In genomic region chr18:11989966-11990380, GRCh38 we compare ENCODE assay signal across 16 cellular contexts. TPM values are rescaled to one million over a fixed set of nuclear protein-coding genes. Genes with fewer than 3 reads are reported as not detected.
A peak's percentile ranks its signal among the peaks of the same experiment; 100 is the strongest.
DNase-seq lines count a peak whose midpoint lies in the region; ATAC-seq, FAIRE-seq and TF ChIP-seq lines count a peak whose summit lies in the region.
"Had no signal": no experiment of that assay in that cellular context is flagged by ENCODE, and none has a peak within 500 bp of the region (broad histone marks: within the 10 kb centered on the region; RNA-seq: fewer than 3 reads in every experiment).

No MANE protein-coding gene starts in this region.

- H3F3A ChIP-seq in PC-3 (ENCODE audit: low read length, unreplicated experiment), result no peaks in the 10 kb centered on the region

- H3K9me3 ChIP-seq in PC-3 (ENCODE audit: low read length) (no peaks in the 10 kb centered on the region), kidney (ENCODE audit: control insufficient read depth in 1 of 2, low read length in 2 of 2) (no peaks in the 10 kb centered on the region), psoas muscle (no peaks in the 10 kb centered on the region), prostate gland (no peaks in the 10 kb centered on the region)
- H3K9me3 ChIP-seq: heart left ventricle had no signal

- H2AFZ ChIP-seq in PC-3 (ENCODE audit: low read length), result no peak overlapping the region

- H3K27me3 ChIP-seq in PC-3 (ENCODE audit: low read length) (no peaks in the 10 kb centered on the region), psoas muscle (ENCODE audit: insufficient read depth in 3 of 3, low read length in 2 of 3) (no peaks in the 10 kb centered on the region), prostate gland (replicated peaks; ENCODE audit: insufficient read depth) (no peaks in the 10 kb centered on the region)
- H3K27me3 ChIP-seq: heart left ventricle had no signal

- no peak overlapping the region for H3K4me2 ChIP-seq in PC-3 (ENCODE audit: low read length)

- no peaks in the 10 kb centered on the region for H4K20me1 ChIP-seq in PC-3 (ENCODE audit: low read length)

- intact Hi-C loops in PC-3 (cut with micrococcal nuclease), result loop anchor here (10.0 kb wide), 1 partner anchor 385 kb away; the partner anchor contains the start of gene AFG3L2
- intact Hi-C loops in kidney (cut with DNase I), result no loop called here
- intact Hi-C loops in psoas muscle (cut with DNase I), result loop anchor here in 1 of 2 donors (10.0 kb wide), 1 partner anchor 135 kb away; the partner anchor contains the start of gene CHMP1B
- intact Hi-C loops in prostate gland (cut with DNase I), result no loop called here

- FAIRE-seq in kidney (lab: Jason Lieb, UNC) (no peak), GM12891 (lab: Jason Lieb, UNC) (no peak)
- FAIRE-seq: astrocyte had no signal

- H3K4me1 ChIP-seq in PC-3 (ENCODE audit: insufficient read depth, low read length) (peaks cover 19% of the 10 kb centered on the region), kidney (ENCODE audit: control insufficient read depth in 1 of 2, insufficient read depth in 1 of 2, low read depth in 1 of 2, low read length in 2 of 2) (peaks cover 56 to 74% of the 10 kb centered on the region in 2 donors), psoas muscle (peaks cover 79% of the 10 kb centered on the region), prostate gland (replicated peaks) (no peaks in the 10 kb centered on the region)

- peaks cover 57% of the 10 kb centered on the region for H3K79me2 ChIP-seq in PC-3 (ENCODE audit: low read length)

- H3K36me3 ChIP-seq in PC-3 (ENCODE audit: low read depth, low read length), result no peaks in the 10 kb centered on the region
- no peaks in the 10 kb centered on the region for H3K36me3 ChIP-seq in kidney (ENCODE audit: control insufficient read depth in 1 of 2, insufficient read depth in 2 of 2, low read length in 2 of 2)
- H3K36me3 ChIP-seq in psoas muscle (ENCODE audit: insufficient read depth in 1 of 2, low read depth in 1 of 2), result no peaks in the 10 kb centered on the region
- H3K36me3 ChIP-seq in prostate gland, result no peaks in the 10 kb centered on the region
- H3K36me3 ChIP-seq: heart left ventricle had no signal

- WGBS in psoas muscle, 3 donors, result 29 to 61% (median 31%) methylated on average over 6 of the region's 6 CpGs
- 66% methylated on average over 6 of the region's 6 CpGs for WGBS in prostate gland

- POLR2A ChIA-PET in PC-3 (lab: Charles Lee; ENCODE audit: unreplicated experiment), result no interaction called here

- no peak overlapping the region for H3K9ac ChIP-seq in PC-3 (ENCODE audit: low read length)
- no peak overlapping the region for H3K9ac ChIP-seq in kidney (ENCODE audit: low read length in 2 of 2)

- no TSS peak for BruUV-seq in PC-3 (replicated peaks; lab: Mats Ljungman, UMichigan)

- CTCF ChIA-PET in PC-3 (lab: Charles Lee), result interaction anchor here (0.6 kb wide), 1 partner anchor 54 kb away, joined by 3 read pairs; no protein-coding TSS in a partner anchor

- TF ChIP-seq CTCF in PC-3 (conservative IDR thresholded peaks at IDR 0.05; ENCODE audit: low read depth, low read length), result no peak
- no peak for TF ChIP-seq CTCF in kidney (IDR thresholded peaks at IDR 0.05; ENCODE audit: borderline replicate concordance, extremely low read depth, insufficient read depth)
- no peak for TF ChIP-seq CTCF in psoas muscle (IDR thresholded peaks at IDR 0.05)
- no peak for TF ChIP-seq CTCF in prostate gland (IDR thresholded peaks at IDR 0.05)

- no peak for TF ChIP-seq POLR2A in prostate gland (IDR thresholded peaks at IDR 0.05)
- TF ChIP-seq POLR2A in GM12891 (IDR thresholded peaks at IDR 0.05; ENCODE audit: low read depth, low read length), result no peak

- H3K4me3 ChIP-seq in PC-3 (ENCODE audit: low read length) (no peak overlapping the region), kidney (ENCODE audit: low read length in 2 of 2) (no peak overlapping the region), psoas muscle (peak overlapping the region; percentile 35), prostate gland (no peak overlapping the region)
- H3K4me3 ChIP-seq: heart left ventricle had no signal

- no peaks in the 10 kb centered on the region for H3K9me2 ChIP-seq in PC-3 (replicated peaks; ENCODE audit: low read length)

- DNase-seq in ELF-1 (ENCODE audit: low read depth, low spot score), result peak; percentile 72
- DNase-seq in PC-3, result peak; percentile 22
- DNase-seq in kidney, result peak; percentile 91
- peak; percentile 46 to 80 for DNase-seq in psoas muscle
- no peak for DNase-seq in substantia nigra (lab: John Stamatoyannopoulos, UW)
- no peak for DNase-seq in activated naive CD4-positive, alpha-beta T cell treated with anti-CD3 and anti-CD28 coated beads, Interleukin-2, amount 50 U/mL, for 16 hours
- no peak for DNase-seq in prostate gland (ENCODE audit: low spot score)
- no peak for DNase-seq in GM12891 (ENCODE audit: insufficient read length, low spot score)
- DNase-seq: activated CD4-positive, alpha-beta T cell treated with anti-CD3 and anti-CD28 coated beads for 4 hours; activated T-cell treated with anti-CD3 and anti-CD28 coated beads, Interleukin-2, amount 50 U/mL, for 48 hours; CD8-positive, alpha-beta memory T cell; heart left ventricle; NCI-H187; OCI-M1; T-helper 2 cell had no signal

- no peak for ATAC-seq in PC-3
- ATAC-seq in psoas muscle, result peak; percentile 24 to 52 (median 37)
- ATAC-seq: heart left ventricle had no signal

- no peak overlapping the region for H3K27ac ChIP-seq in PC-3 (ENCODE audit: low read length)
- peak overlapping the region; percentile 83 to 90 for H3K27ac ChIP-seq in kidney (ENCODE audit: low read depth in 2 of 2, low read length in 2 of 2)
- H3K27ac ChIP-seq in psoas muscle, result peak overlapping the region; percentile 86
- no peak overlapping the region for H3K27ac ChIP-seq in substantia nigra (ENCODE audit: low read depth, low read length, poor library complexity, severe bottlenecking)
- H3K27ac ChIP-seq in prostate gland, result no peak overlapping the region

TF ChIP-seq in GM12891, 5 proteins besides CTCF, POLR2A, EP300 and RAD21:
- TF ChIP-seq POU2F2 (IDR thresholded peaks at IDR 0.05; ENCODE audit: low read depth, low read length) (no peak), SPI1 (IDR thresholded peaks at IDR 0.05; ENCODE audit: low read depth, low read length) (no peak), POLR2AphosphoS5 (IDR thresholded peaks at IDR 0.05; ENCODE audit: low read depth, low read length) (no peak), TAF1 (IDR thresholded peaks at IDR 0.05; ENCODE audit: low read depth, low read length) (no peak), PAX5 (IDR thresholded peaks at IDR 0.05; ENCODE audit: insufficient read depth, low read length, severe bottlenecking) (no peak)

RNA-seq across cellular contexts. Expression of gene IMPA2, which starts 8.7 kb away (rescaled TPM):
- total RNA-seq in PC-3 (2014; rRNA removed), result 38.2 and 45.6 TPM in 2 replicates
- 157 TPM for total RNA-seq in kidney
- 348 TPM for polyA plus RNA-seq in kidney (ENCODE audit: insufficient read depth, low read depth, low replicate concordance)
- 100 to 1,000 TPM; 126 to 342 (median 215) TPM for total RNA-seq in psoas muscle
- polyA plus RNA-seq in psoas muscle, result 100 to 1,000 TPM in 2 of 3 donors, 10 to 100 TPM in 1; 61.4 to 321 (median 196) TPM
- total RNA-seq in prostate gland, result 10 to 100 TPM; 16.6 to 17.9 TPM
- 5.9 TPM for polyA plus RNA-seq in GM12891 (2012; ENCODE audit: low read depth, missing spikeins)

Comparison
In these comparisons a context has a peak if more than half of its experiments do, and no peak if none do; other contexts are left out.
1. DNase-seq: peak in ELF-1 (single experiment), PC-3 (single experiment), kidney (single experiment) and psoas muscle (2 of 2); none in substantia nigra (0 of 49), activated naive CD4-positive, alpha-beta T cell treated with anti-CD3 and anti-CD28 coated beads, Interleukin-2, amount 50 U/mL, for 16 hours (single experiment), prostate gland (single experiment) and GM12891 (single experiment).
2. H3K27ac ChIP-seq: peak in kidney (2 of 2) and psoas muscle (single experiment); none in PC-3 (single experiment), substantia nigra (single experiment) and prostate gland (0 of 2).